1 cellular context compared by ENCODE assay signal in the genomic region with DNA sequence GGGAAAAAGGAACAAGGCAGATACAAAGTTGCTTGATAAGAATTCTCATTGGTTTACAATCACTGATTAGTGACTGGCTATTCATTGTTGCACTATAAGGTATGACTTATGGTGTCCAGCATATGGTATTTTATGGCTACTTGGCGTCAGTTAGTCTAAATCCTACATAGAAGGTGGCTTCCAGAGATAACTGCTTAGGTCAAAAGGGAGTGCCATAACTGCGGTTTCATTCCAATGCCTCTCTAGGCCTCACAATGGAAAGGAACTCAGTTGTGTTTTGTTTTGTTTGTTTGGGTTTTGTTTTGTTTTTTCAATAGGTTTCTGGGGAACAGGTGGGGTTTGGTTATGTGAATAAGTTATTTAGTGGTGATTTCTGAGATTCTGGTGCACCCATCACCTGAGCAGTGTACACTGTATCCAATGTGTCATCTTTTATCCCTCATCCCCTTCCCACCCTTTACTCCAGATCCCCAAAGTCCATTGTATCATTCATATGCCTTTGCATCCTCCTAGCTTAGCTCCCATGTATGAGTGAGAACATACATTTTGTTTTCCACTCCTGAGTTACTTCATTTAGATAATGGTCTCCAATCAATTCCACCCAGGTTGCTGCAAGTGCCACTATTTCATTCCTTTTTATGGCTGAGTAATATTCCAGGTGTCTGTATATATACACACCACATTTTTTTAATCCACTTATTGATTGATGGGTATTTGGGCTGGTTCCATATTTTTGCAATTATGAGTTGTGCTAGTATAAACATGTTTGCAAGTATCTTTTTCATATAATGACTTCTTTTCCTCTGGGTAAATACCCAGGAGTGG.
TF ChIP-seq lines count a peak whose summit lies in the region.

No MANE protein-coding gene starts in this region.

TF ChIP-seq in K562, 482 proteins besides CTCF, POLR2A, EP300 and RAD21 (continued from another document and continues in another):
- TF ChIP-seq, protein P1, sequence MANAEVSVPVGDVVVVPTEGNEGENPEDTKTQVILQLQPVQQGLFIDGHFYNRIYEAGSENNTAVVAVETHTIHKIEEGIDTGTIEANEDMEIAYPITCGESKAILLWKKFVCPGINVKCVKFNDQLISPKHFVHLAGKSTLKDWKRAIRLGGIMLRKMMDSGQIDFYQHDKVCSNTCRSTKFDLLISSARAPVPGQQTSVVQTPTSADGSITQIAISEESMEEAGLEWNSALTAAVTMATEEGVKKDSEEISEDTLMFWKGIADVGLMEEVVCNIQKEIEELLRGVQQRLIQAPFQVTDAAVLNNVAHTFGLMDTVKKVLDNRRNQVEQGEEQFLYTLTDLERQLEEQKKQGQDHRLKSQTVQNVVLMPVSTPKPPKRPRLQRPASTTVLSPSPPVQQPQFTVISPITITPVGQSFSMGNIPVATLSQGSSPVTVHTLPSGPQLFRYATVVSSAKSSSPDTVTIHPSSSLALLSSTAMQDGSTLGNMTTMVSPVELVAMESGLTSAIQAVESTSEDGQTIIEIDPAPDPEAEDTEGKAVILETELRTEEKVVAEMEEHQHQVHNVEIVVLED (CRISPR knock-in tag; IDR thresholded peaks at IDR 0.05) = no peak
- TF ChIP-seq KDM1A (IDR thresholded peaks at IDR 0.05) = peak; percentile 82 to 85
- TF ChIP-seq, protein P2, sequence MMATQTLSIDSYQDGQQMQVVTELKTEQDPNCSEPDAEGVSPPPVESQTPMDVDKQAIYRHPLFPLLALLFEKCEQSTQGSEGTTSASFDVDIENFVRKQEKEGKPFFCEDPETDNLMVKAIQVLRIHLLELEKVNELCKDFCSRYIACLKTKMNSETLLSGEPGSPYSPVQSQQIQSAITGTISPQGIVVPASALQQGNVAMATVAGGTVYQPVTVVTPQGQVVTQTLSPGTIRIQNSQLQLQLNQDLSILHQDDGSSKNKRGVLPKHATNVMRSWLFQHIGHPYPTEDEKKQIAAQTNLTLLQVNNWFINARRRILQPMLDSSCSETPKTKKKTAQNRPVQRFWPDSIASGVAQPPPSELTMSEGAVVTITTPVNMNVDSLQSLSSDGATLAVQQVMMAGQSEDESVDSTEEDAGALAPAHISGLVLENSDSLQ (IDR thresholded peaks at IDR 0.05) = peak; percentile 39; the same call in 1 of the 2 replicates
- no peak for TF ChIP-seq ILK (tag; IDR thresholded peaks at IDR 0.05; ENCODE audit: borderline replicate concordance, low read depth)
- TF ChIP-seq FIP1L1 (IDR thresholded peaks at IDR 0.05; ENCODE audit: low read depth, low read length, poor library complexity, severe bottlenecking) = no peak
- 0 out of 2 replicates have a peak, but pooled peaks have one; percentile 19 for TF ChIP-seq MYNN (IDR thresholded peaks at IDR 0.05)
- no peak for TF ChIP-seq MYNN (CRISPR knock-in tag; IDR thresholded peaks at IDR 0.05)
- TF ChIP-seq CTBP1 (IDR thresholded peaks at IDR 0.05; ENCODE audit: borderline replicate concordance) = peak; percentile 15; the same call in 1 of the 2 replicates
- no peak for TF ChIP-seq PHF8 (IDR thresholded peaks at IDR 0.05; ENCODE audit: borderline replicate concordance, low read length)
- no peak for TF ChIP-seq PHB (CRISPR knock-in tag; IDR thresholded peaks at IDR 0.05)
- TF ChIP-seq RBM22 (IDR thresholded peaks at IDR 0.05; ENCODE audit: low read depth, low read length, poor library complexity, severe bottlenecking) = no peak
- no peak for TF ChIP-seq ZNF695 (CRISPR knock-in tag; IDR thresholded peaks at IDR 0.05)
- peak; percentile 89 for TF ChIP-seq EHMT2 (IDR thresholded peaks at IDR 0.05)
- TF ChIP-seq SAFB (IDR thresholded peaks at IDR 0.05; ENCODE audit: borderline replicate concordance, low read depth, low read length) = no peak
- TF ChIP-seq, protein P3, sequence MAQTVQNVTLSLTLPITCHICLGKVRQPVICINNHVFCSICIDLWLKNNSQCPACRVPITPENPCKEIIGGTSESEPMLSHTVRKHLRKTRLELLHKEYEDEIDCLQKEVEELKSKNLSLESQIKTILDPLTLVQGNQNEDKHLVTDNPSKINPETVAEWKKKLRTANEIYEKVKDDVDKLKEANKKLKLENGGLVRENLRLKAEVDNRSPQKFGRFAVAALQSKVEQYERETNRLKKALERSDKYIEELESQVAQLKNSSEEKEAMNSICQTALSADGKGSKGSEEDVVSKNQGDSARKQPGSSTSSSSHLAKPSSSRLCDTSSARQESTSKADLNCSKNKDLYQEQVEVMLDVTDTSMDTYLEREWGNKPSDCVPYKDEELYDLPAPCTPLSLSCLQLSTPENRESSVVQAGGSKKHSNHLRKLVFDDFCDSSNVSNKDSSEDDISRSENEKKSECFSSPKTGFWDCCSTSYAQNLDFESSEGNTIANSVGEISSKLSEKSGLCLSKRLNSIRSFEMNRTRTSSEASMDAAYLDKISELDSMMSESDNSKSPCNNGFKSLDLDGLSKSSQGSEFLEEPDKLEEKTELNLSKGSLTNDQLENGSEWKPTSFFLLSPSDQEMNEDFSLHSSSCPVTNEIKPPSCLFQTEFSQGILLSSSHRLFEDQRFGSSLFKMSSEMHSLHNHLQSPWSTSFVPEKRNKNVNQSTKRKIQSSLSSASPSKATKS (CRISPR knock-in tag; IDR thresholded peaks at IDR 0.05) = no peak
- TF ChIP-seq, protein P4, sequence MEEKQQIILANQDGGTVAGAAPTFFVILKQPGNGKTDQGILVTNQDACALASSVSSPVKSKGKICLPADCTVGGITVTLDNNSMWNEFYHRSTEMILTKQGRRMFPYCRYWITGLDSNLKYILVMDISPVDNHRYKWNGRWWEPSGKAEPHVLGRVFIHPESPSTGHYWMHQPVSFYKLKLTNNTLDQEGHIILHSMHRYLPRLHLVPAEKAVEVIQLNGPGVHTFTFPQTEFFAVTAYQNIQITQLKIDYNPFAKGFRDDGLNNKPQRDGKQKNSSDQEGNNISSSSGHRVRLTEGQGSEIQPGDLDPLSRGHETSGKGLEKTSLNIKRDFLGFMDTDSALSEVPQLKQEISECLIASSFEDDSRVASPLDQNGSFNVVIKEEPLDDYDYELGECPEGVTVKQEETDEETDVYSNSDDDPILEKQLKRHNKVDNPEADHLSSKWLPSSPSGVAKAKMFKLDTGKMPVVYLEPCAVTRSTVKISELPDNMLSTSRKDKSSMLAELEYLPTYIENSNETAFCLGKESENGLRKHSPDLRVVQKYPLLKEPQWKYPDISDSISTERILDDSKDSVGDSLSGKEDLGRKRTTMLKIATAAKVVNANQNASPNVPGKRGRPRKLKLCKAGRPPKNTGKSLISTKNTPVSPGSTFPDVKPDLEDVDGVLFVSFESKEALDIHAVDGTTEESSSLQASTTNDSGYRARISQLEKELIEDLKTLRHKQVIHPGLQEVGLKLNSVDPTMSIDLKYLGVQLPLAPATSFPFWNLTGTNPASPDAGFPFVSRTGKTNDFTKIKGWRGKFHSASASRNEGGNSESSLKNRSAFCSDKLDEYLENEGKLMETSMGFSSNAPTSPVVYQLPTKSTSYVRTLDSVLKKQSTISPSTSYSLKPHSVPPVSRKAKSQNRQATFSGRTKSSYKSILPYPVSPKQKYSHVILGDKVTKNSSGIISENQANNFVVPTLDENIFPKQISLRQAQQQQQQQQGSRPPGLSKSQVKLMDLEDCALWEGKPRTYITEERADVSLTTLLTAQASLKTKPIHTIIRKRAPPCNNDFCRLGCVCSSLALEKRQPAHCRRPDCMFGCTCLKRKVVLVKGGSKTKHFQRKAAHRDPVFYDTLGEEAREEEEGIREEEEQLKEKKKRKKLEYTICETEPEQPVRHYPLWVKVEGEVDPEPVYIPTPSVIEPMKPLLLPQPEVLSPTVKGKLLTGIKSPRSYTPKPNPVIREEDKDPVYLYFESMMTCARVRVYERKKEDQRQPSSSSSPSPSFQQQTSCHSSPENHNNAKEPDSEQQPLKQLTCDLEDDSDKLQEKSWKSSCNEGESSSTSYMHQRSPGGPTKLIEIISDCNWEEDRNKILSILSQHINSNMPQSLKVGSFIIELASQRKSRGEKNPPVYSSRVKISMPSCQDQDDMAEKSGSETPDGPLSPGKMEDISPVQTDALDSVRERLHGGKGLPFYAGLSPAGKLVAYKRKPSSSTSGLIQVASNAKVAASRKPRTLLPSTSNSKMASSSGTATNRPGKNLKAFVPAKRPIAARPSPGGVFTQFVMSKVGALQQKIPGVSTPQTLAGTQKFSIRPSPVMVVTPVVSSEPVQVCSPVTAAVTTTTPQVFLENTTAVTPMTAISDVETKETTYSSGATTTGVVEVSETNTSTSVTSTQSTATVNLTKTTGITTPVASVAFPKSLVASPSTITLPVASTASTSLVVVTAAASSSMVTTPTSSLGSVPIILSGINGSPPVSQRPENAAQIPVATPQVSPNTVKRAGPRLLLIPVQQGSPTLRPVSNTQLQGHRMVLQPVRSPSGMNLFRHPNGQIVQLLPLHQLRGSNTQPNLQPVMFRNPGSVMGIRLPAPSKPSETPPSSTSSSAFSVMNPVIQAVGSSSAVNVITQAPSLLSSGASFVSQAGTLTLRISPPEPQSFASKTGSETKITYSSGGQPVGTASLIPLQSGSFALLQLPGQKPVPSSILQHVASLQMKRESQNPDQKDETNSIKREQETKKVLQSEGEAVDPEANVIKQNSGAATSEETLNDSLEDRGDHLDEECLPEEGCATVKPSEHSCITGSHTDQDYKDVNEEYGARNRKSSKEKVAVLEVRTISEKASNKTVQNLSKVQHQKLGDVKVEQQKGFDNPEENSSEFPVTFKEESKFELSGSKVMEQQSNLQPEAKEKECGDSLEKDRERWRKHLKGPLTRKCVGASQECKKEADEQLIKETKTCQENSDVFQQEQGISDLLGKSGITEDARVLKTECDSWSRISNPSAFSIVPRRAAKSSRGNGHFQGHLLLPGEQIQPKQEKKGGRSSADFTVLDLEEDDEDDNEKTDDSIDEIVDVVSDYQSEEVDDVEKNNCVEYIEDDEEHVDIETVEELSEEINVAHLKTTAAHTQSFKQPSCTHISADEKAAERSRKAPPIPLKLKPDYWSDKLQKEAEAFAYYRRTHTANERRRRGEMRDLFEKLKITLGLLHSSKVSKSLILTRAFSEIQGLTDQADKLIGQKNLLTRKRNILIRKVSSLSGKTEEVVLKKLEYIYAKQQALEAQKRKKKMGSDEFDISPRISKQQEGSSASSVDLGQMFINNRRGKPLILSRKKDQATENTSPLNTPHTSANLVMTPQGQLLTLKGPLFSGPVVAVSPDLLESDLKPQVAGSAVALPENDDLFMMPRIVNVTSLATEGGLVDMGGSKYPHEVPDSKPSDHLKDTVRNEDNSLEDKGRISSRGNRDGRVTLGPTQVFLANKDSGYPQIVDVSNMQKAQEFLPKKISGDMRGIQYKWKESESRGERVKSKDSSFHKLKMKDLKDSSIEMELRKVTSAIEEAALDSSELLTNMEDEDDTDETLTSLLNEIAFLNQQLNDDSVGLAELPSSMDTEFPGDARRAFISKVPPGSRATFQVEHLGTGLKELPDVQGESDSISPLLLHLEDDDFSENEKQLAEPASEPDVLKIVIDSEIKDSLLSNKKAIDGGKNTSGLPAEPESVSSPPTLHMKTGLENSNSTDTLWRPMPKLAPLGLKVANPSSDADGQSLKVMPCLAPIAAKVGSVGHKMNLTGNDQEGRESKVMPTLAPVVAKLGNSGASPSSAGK (IDR thresholded peaks at IDR 0.05) = peak; percentile 16; the same call in 1 of the 2 replicates
- TF ChIP-seq POLR2AphosphoS5 (IDR thresholded peaks at IDR 0.05; ENCODE audit: control insufficient read depth, insufficient read depth, low read depth, low read length) = peak; percentile 82
- TF ChIP-seq, protein P5, sequence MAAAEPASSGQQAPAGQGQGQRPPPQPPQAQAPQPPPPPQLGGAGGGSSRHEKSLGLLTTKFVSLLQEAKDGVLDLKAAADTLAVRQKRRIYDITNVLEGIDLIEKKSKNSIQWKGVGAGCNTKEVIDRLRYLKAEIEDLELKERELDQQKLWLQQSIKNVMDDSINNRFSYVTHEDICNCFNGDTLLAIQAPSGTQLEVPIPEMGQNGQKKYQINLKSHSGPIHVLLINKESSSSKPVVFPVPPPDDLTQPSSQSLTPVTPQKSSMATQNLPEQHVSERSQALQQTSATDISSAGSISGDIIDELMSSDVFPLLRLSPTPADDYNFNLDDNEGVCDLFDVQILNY (CRISPR knock-in tag; IDR thresholded peaks at IDR 0.05) = no peak
- TF ChIP-seq ZNF212 (CRISPR knock-in tag; IDR thresholded peaks at IDR 0.05) = no peak
- peak; percentile 66; the same call in 1 of the 2 replicates for TF ChIP-seq LCOR (CRISPR knock-in tag; IDR thresholded peaks at IDR 0.05)
- peak; percentile 47; the same call in 1 of the 2 replicates for TF ChIP-seq MYBL2 (IDR thresholded peaks at IDR 0.05; ENCODE audit: low read depth)
- no peak for TF ChIP-seq MYBL2 (CRISPR knock-in tag; IDR thresholded peaks at IDR 0.05; ENCODE audit: borderline replicate concordance)
- TF ChIP-seq KAT8 (IDR thresholded peaks at IDR 0.05; ENCODE audit: low read depth) = no peak
- no peak for TF ChIP-seq MCM3 (IDR thresholded peaks at IDR 0.05)
- TF ChIP-seq TAF9B (IDR thresholded peaks at IDR 0.05; ENCODE audit: partially characterized antibody) = no peak
- no peak for TF ChIP-seq SIX5 (IDR thresholded peaks at IDR 0.05; ENCODE audit: borderline replicate concordance in 1 of 2, insufficient read depth in 1 of 2, low read depth in 1 of 2, low read length in 2 of 2)
- TF ChIP-seq TAL1 (IDR thresholded peaks at IDR 0.05) = peak; percentile 81
- no peak for TF ChIP-seq MAFG (tag; conservative IDR thresholded peaks at IDR 0.05)
- TF ChIP-seq RBM39 (optimal IDR thresholded peaks at IDR 0.05; ENCODE audit: low read depth, low read length) = no peak
- no peak for TF ChIP-seq MIER1 (IDR thresholded peaks at IDR 0.05; ENCODE audit: low read depth)
- no peak for TF ChIP-seq RAD51 (IDR thresholded peaks at IDR 0.05; ENCODE audit: borderline replicate concordance, low read depth)
- TF ChIP-seq NFYB (IDR thresholded peaks at IDR 0.05; ENCODE audit: extremely low read depth, insufficient read length) = no peak
- peak; percentile 80; the same call in 1 of the 2 replicates for TF ChIP-seq CHAMP1 (IDR thresholded peaks at IDR 0.05)
- TF ChIP-seq ZNF764 (CRISPR knock-in tag; IDR thresholded peaks at IDR 0.05; ENCODE audit: low read depth) = no peak
- TF ChIP-seq HDAC1 (IDR thresholded peaks at IDR 0.05) = peak in 1 of 2 experiments; percentile 57; a peak in 2 of 4 replicates
- no peak for TF ChIP-seq ZNF436 (CRISPR knock-in tag; IDR thresholded peaks at IDR 0.05)
- TF ChIP-seq, protein P6, sequence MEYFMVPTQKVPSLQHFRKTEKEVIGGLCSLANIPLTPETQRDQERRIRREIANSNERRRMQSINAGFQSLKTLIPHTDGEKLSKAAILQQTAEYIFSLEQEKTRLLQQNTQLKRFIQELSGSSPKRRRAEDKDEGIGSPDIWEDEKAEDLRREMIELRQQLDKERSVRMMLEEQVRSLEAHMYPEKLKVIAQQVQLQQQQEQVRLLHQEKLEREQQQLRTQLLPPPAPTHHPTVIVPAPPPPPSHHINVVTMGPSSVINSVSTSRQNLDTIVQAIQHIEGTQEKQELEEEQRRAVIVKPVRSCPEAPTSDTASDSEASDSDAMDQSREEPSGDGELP (CRISPR knock-in tag; IDR thresholded peaks at IDR 0.05; ENCODE audit: borderline replicate concordance) = no peak
- TF ChIP-seq ARID1B (IDR thresholded peaks at IDR 0.05) = peak; percentile 93
